Comparison of ENCODE assay signal across 9 cellular contexts in the genomic region with DNA sequence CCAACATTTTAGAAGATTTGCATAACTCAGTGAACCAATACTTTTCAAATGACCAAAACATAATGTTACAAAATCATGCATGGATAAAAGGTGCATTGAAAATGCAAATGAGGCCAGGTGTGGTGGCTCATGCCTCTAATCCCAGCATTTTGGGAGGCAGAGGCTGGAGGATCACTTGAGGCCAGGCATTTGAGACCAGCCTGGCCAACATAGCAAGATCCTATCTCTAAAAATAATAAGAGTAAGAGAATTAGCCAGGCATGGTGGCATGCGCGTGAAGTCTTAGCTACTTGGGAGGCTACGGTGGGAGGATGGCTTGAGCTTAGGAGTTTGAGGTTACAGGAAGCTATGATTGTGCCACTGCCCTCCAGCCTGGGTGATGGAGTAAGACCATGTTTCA. TPM values are rescaled to one million over a fixed set of nuclear protein-coding genes. Genes with fewer than 3 reads are reported as not detected.
"Had no signal": no experiment of that assay in that cellular context is flagged by ENCODE, and none has a peak within 500 bp of the region (broad histone marks: within the 10 kb centered on the region; RNA-seq: fewer than 3 reads in every experiment).

No MANE protein-coding gene starts in this region.

- H2AFZ ChIP-seq: GM23248 had no signal

- H3K27ac ChIP-seq: GM23248 had no signal

- H3K9me3 ChIP-seq: HAP-1 had no signal

- H3K9ac ChIP-seq: GM23248 had no signal

- H3K4me3 ChIP-seq: GM23248, HAP-1 had no signal

- H3K9me3 Mint-ChIP-seq: IgD-negative memory B cell had no signal

- H3K4me3 Mint-ChIP-seq: IgD-negative memory B cell had no signal

- ATAC-seq: HCT116 had no signal

- DNase-seq: GM23248, GOT3, H7, KBM-7 had no signal

- H3K27ac Mint-ChIP-seq: IgD-negative memory B cell had no signal

RNA-seq across cellular contexts. Expression of a gene that starts 50.4 kb away (rescaled TPM):
- total RNA-seq: GM23248, H4, H7, HT-29 had no signal
